ENCODE assay signal across 14 cellular contexts in genomic region chr3:117921908-117922456, GRCh38.
DNase-seq lines count a peak whose midpoint lies in the region; ATAC-seq and TF ChIP-seq lines count a peak whose summit lies in the region.
"Had no signal": no experiment of that assay in that cellular context is flagged by ENCODE, and none has a peak within 500 bp of the region (broad histone marks: within the 10 kb centered on the region; RNA-seq: fewer than 3 reads in every experiment).

No MANE protein-coding gene starts in this region.

- H3K4me3 Mint-ChIP-seq in H9 = no peak overlapping the region
- H3K4me3 Mint-ChIP-seq in endodermal cell = no peak overlapping the region
- no peak overlapping the region for H3K4me3 Mint-ChIP-seq in neural progenitor cell

- H3K4me3 ChIP-seq in BE2C (ENCODE audit: low read depth, low read length) (no peak overlapping the region), endodermal cell (ENCODE audit: low read length) (no peak overlapping the region), neural progenitor cell (no peak overlapping the region)

- WGBS in H9 (ENCODE audit: extremely low coverage, insufficient read length, low lambda C conversion rate) = no CpG with 5 or more reads among the region's 4 CpGs
- 89% methylated on average over 4 of the region's 4 CpGs for WGBS in endodermal cell (ENCODE audit: insufficient coverage in 1 of 2, insufficient read length in 1 of 2), 2 experiments

- ATAC-seq in HG02970 (IDR thresholded peaks at IDR 0.05; ENCODE audit: low FRiP score, unreplicated experiment) = no peak
- ATAC-seq: Right ventricle myocardium inferior had no signal

- H3K23me2 ChIP-seq in H9 (ENCODE audit: insufficient read length, low read depth, low read length, poor library complexity, severe bottlenecking) = no peaks in the 10 kb centered on the region

- no peak overlapping the region for H2BK120ac ChIP-seq in H9 (ENCODE audit: low read depth, low read length, poor library complexity, severe bottlenecking)

- no peaks in the 10 kb centered on the region for H3K79me2 ChIP-seq in H9 (ENCODE audit: insufficient read depth, low read length)
- no peaks in the 10 kb centered on the region for H3K79me2 ChIP-seq in neural progenitor cell (ENCODE audit: low read depth)

- H2BK15ac ChIP-seq in H9 (ENCODE audit: low read depth, low read length) = no peak overlapping the region

- no peaks in the 10 kb centered on the region for H3K9me3 ChIP-seq in BE2C
- H3K9me3 ChIP-seq in H9 (ENCODE audit: control insufficient read depth, low read depth, low read length) = no peaks in the 10 kb centered on the region
- no peaks in the 10 kb centered on the region for H3K9me3 ChIP-seq in endodermal cell (ENCODE audit: control insufficient read depth, low read length)
- H3K9me3 ChIP-seq in neural progenitor cell (ENCODE audit: low read depth) = no peaks in the 10 kb centered on the region

- no peak overlapping the region for H2BK20ac ChIP-seq in H9 (ENCODE audit: low read depth, low read length, poor library complexity, severe bottlenecking)

- H4K5ac ChIP-seq in H9 (ENCODE audit: insufficient read length, low read depth, low read length) = no peak overlapping the region

- H4K20me1 ChIP-seq in H9 (ENCODE audit: control insufficient read depth, insufficient read depth, insufficient read length) (no peaks in the 10 kb centered on the region), neural progenitor cell (ENCODE audit: low read depth) (no peaks in the 10 kb centered on the region)

- H3K23ac ChIP-seq in H9 (ENCODE audit: insufficient read length, low read depth, low read length) = no peak overlapping the region

- no peak for TF ChIP-seq CTCF in BE2C (IDR thresholded peaks at IDR 0.05; ENCODE audit: low read depth, low read length)
- no peak for TF ChIP-seq CTCF in H9 (conservative IDR thresholded peaks at IDR 0.05)
- TF ChIP-seq CTCF in endodermal cell (conservative IDR thresholded peaks at IDR 0.05) = no peak
- TF ChIP-seq CTCF in neural progenitor cell (IDR thresholded peaks at IDR 0.05) = no peak

- peaks cover 40% of the 10 kb centered on the region for H3K4me1 ChIP-seq in BE2C
- H3K4me1 ChIP-seq in H9 (ENCODE audit: insufficient read depth, low read length) = no peaks in the 10 kb centered on the region
- no peaks in the 10 kb centered on the region for H3K4me1 ChIP-seq in endodermal cell (ENCODE audit: control insufficient read depth, insufficient read depth, low read length)
- H3K4me1 ChIP-seq in neural progenitor cell = peaks cover 31% of the 10 kb centered on the region

- H2BK5ac ChIP-seq in H9 (ENCODE audit: insufficient read length, low read length) = no peak overlapping the region

- H3K4me1 Mint-ChIP-seq in H9 (peaks cover 15 to 27% of the 10 kb centered on the region in 2 experiments), endodermal cell (peaks cover 16% of the 10 kb centered on the region), neural progenitor cell (peaks cover 30% of the 10 kb centered on the region)

- H2AK5ac ChIP-seq in H9 (ENCODE audit: insufficient read length, low read length) = no peak overlapping the region

- H3K79me1 ChIP-seq in H9 (ENCODE audit: insufficient read depth, low read depth, low read length, poor library complexity, severe bottlenecking) = no peaks in the 10 kb centered on the region

- no peaks in the 10 kb centered on the region for H3K9me3 Mint-ChIP-seq in H9
- no peaks in the 10 kb centered on the region for H3K9me3 Mint-ChIP-seq in endodermal cell
- no peaks in the 10 kb centered on the region for H3K9me3 Mint-ChIP-seq in neural progenitor cell

- no peak overlapping the region for H3K4ac ChIP-seq in H9 (ENCODE audit: low read depth, low read length)

- peak overlapping the region in 2 of 3 experiments; percentile 9 to 46; a peak in 1 of 7 replicates for H3K27ac Mint-ChIP-seq in H9
- no peak overlapping the region for H3K27ac Mint-ChIP-seq in endodermal cell
- no peak overlapping the region for H3K27ac Mint-ChIP-seq in neural progenitor cell

- H3K27ac ChIP-seq in H9 (ENCODE audit: insufficient read length, low read depth, low read length) (no peak overlapping the region), endodermal cell (ENCODE audit: low read depth, low read length) (no peak overlapping the region), neural progenitor cell (no peak overlapping the region)
- H3K27ac ChIP-seq: C4-2B had no signal

- peaks cover 7% of the 10 kb centered on the region for H3K36me3 ChIP-seq in BE2C
- no peaks in the 10 kb centered on the region for H3K36me3 ChIP-seq in endodermal cell (ENCODE audit: control insufficient read depth, insufficient read depth, low read length)
- H3K36me3 ChIP-seq in neural progenitor cell = no peaks in the 10 kb centered on the region

- H3K36me3 Mint-ChIP-seq in H9 (ENCODE audit: insufficient read depth in 1 of 3, low read depth in 3 of 3) (no peaks in the 10 kb centered on the region), endodermal cell (ENCODE audit: low read depth) (no peaks in the 10 kb centered on the region), neural progenitor cell (no peaks in the 10 kb centered on the region)

- H3K18ac ChIP-seq in H9 (ENCODE audit: insufficient read length, low read depth, low read length) = no peak overlapping the region

- H2AFZ ChIP-seq in H9 (ENCODE audit: low read length) (no peak overlapping the region), neural progenitor cell (replicated peaks) (peak overlapping the region; percentile 14)

- no peak overlapping the region for H4K8ac ChIP-seq in H9 (replicated peaks; ENCODE audit: insufficient read length, low read depth, low read length)

- H3K14ac ChIP-seq in H9 (ENCODE audit: insufficient read depth, low read length) = no peak overlapping the region

- no peaks in the 10 kb centered on the region for H3K27me3 Mint-ChIP-seq in H9 (ENCODE audit: low read depth)
- H3K27me3 Mint-ChIP-seq in endodermal cell (ENCODE audit: insufficient read depth) = no peaks in the 10 kb centered on the region
- no peaks in the 10 kb centered on the region for H3K27me3 Mint-ChIP-seq in neural progenitor cell (ENCODE audit: insufficient read depth, low read depth)

- no peaks in the 10 kb centered on the region for H3F3A ChIP-seq in neural progenitor cell (ENCODE audit: low read depth)

- H4K91ac ChIP-seq in H9 (ENCODE audit: insufficient read length, low read depth, low read length) = no peak overlapping the region

- H2BK12ac ChIP-seq in H9 (ENCODE audit: insufficient read length, low read depth, low read length) = no peak overlapping the region

- H3K27me3 ChIP-seq in BE2C (no peaks in the 10 kb centered on the region), H9 (ENCODE audit: insufficient read depth, low read length) (no peaks in the 10 kb centered on the region), endodermal cell (ENCODE audit: control insufficient read depth, insufficient read depth, low read length, poor library complexity, severe bottlenecking) (no peaks in the 10 kb centered on the region), neural progenitor cell (no peaks in the 10 kb centered on the region)

- no peak overlapping the region for H3K56ac ChIP-seq in H9 (ENCODE audit: insufficient read length, low read depth, low read length)

- no peak overlapping the region for H3K9ac ChIP-seq in H9 (ENCODE audit: extremely low read depth, insufficient read length, low read length)
- no peak overlapping the region for H3K9ac ChIP-seq in endodermal cell (ENCODE audit: extremely low read depth, low read length, poor library complexity, severe bottlenecking)
- no peak overlapping the region for H3K9ac ChIP-seq in neural progenitor cell

- no peak overlapping the region for H3K4me2 ChIP-seq in H9 (ENCODE audit: insufficient read depth, insufficient read length, low read length)
- peak overlapping the region; percentile 23 for H3K4me2 ChIP-seq in neural progenitor cell

- peak; percentile 25 for DNase-seq in BE2C
- peak; percentile 31 for DNase-seq in H9
- DNase-seq in endodermal cell = peak; percentile 44
- DNase-seq in neural progenitor cell (ENCODE audit: low spot score) = peak; percentile 60
- no peak for DNase-seq in NCI-H510A (lab: John Stamatoyannopoulos, UW)
- no peak for DNase-seq in occipital lobe (lab: John Stamatoyannopoulos, UW)
- DNase-seq: HCEC 1CT; NCI-H187; NCI-H2107; NCI-H526 treated with DMSO at 0.1 percent for 48 hours; NK-92 treated with Interleukin-12 subunit alpha and Interleukin-12 subunit beta, amount 100 ng/mL, for 24 hours had no signal

- H3T11ph ChIP-seq in H9 (ENCODE audit: low read length) = no peak overlapping the region

Comparison
In these comparisons a context has a peak if more than half of its experiments do, and no peak if none do; other contexts are left out.
1. DNase-seq: peak in BE2C (single experiment), H9 (single experiment), endodermal cell (single experiment) and neural progenitor cell (single experiment); none in NCI-H510A (single experiment) and occipital lobe (single experiment).
2. H3K27ac Mint-ChIP-seq: peak in H9 (2 of 3); none in endodermal cell (single experiment) and neural progenitor cell (single experiment).